1 cellular context compared by ENCODE assay signal in the genomic region with DNA sequence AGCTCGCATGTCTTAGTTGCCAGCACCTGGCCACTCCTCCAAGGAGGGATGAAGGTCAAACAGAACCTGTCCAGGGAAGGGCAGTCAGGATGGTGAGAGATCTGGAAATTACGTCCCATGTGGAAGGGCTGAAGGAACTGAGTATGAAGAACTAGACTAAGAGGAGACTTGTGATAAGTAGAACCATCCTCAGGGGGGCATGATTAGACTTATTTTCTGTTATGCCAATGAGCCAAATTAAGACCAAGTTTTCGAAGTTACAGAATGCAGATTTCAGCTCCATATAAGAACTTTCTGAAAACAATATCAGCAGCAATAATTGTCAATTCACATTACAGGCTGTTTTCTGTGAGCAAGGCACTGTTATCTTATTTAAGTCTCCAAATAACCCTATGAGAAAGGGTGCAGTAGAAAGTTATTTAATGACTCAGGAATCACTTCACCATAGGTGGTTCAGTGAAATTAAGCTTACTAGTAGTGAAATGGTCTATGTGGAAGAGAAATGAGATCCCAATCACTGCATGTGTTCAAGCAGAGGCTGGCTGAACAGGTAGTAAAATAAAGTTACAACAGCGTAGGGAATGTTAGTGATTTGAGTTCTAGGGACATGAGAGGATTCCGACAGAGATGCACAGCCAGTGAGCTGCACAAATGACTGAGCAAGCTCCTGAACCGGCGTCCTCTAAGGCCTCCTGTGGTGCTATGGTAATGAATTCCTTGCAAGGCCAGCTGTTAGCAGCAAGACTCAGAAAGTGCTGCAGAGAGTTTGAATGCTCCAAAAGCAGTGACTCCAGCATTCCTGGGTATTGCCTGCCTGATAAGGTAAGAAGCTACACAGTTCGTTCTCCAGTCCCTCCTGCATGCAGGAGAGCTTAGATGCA.
TF ChIP-seq lines count a peak whose summit lies in the region.

No MANE protein-coding gene starts in this region.

TF ChIP-seq in K562, 482 proteins besides CTCF, POLR2A, EP300 and RAD21:
- TF ChIP-seq, protein P1, sequence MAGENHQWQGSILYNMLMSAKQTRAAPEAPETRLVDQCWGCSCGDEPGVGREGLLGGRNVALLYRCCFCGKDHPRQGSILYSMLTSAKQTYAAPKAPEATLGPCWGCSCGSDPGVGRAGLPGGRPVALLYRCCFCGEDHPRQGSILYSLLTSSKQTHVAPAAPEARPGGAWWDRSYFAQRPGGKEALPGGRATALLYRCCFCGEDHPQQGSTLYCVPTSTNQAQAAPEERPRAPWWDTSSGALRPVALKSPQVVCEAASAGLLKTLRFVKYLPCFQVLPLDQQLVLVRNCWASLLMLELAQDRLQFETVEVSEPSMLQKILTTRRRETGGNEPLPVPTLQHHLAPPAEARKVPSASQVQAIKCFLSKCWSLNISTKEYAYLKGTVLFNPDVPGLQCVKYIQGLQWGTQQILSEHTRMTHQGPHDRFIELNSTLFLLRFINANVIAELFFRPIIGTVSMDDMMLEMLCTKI (IDR thresholded peaks at IDR 0.05; ENCODE audit: partially characterized antibody): no peak
- TF ChIP-seq SRSF1 (IDR thresholded peaks at IDR 0.05; ENCODE audit: low read depth, low read length): no peak
